13 cellular contexts compared by ENCODE assay signal in genomic region chr16:13780406-13780805, GRCh38.
"Had no signal": no experiment of that assay in that cellular context is flagged by ENCODE, and none has a peak within 500 bp of the region (broad histone marks: within the 10 kb centered on the region; RNA-seq: fewer than 3 reads in every experiment).

No MANE protein-coding gene starts in this region.

- H3K36me3 Mint-ChIP-seq: activated naive CD4-positive, alpha-beta T cell treated with anti-CD3 and anti-CD28 coated beads, Interleukin-2, amount 50 U/mL, for 24 hours had no signal

- H3K27me3 Mint-ChIP-seq: stimulated activated naive CD8-positive, alpha-beta T cell treated with anti-CD3 and anti-CD28 coated beads, Interleukin-15, Interleukin-2, amounts not matched to agents 100 ng/mL and 50 ng/mL, for 24 hours had no signal

- H3K27me3 ChIP-seq: brain microvascular endothelial cell, left lung, upper lobe of left lung had no signal

- H3K27ac Mint-ChIP-seq: activated naive CD4-positive, alpha-beta T cell treated with anti-CD3 and anti-CD28 coated beads, Interleukin-2, amount 50 U/mL, for 24 hours; stimulated activated naive CD8-positive, alpha-beta T cell treated with anti-CD3 and anti-CD28 coated beads, Interleukin-15, Interleukin-2, amounts not matched to agents 100 ng/mL and 50 ng/mL, for 24 hours had no signal

- H3K4me3 Mint-ChIP-seq: activated naive CD4-positive, alpha-beta T cell treated with anti-CD3 and anti-CD28 coated beads, Interleukin-2, amount 50 U/mL, for 24 hours; neural crest cell; stimulated activated naive CD8-positive, alpha-beta T cell treated with anti-CD3 and anti-CD28 coated beads, Interleukin-15, Interleukin-2, amounts not matched to agents 100 ng/mL and 50 ng/mL, for 24 hours had no signal

- DNase-seq: activated CD4-positive, alpha-beta T cell treated with anti-CD3 and anti-CD28 coated beads, Interleukin-2, amount 50 U/mL, for 1 hour; amniotic stem cell; brain microvascular endothelial cell; left lung; mesenchymal stem cell; stimulated activated CD4-positive, alpha-beta T cell treated with anti-CD3 and anti-CD28 coated beads, Interleukin-15, amount 100 ng/mL, for 24 hours; stimulated activated CD4-positive, alpha-beta T cell treated with anti-CD3 and anti-CD28 coated beads, Interleukin-4, amount 100 ng/mL, for 24 hours; T-helper 2 cell; upper lobe of left lung had no signal

- ATAC-seq: esophagus mucosa, left lung had no signal

- H3K4me1 Mint-ChIP-seq: activated naive CD4-positive, alpha-beta T cell treated with anti-CD3 and anti-CD28 coated beads, Interleukin-2, amount 50 U/mL, for 24 hours; neural crest cell had no signal

- H3K36me3 ChIP-seq: brain microvascular endothelial cell, left lung, upper lobe of left lung had no signal

- H3K4me1 ChIP-seq: left lung, upper lobe of left lung had no signal

- H3K27ac ChIP-seq: brain microvascular endothelial cell, left lung, upper lobe of left lung had no signal

- H3K4me3 ChIP-seq: left lung, upper lobe of left lung had no signal
